ENCODE assay signal across 8 cellular contexts in genomic region chr11:17864478-17864941, GRCh38.
DNase-seq lines count a peak whose midpoint lies in the region; ATAC-seq and TF ChIP-seq lines count a peak whose summit lies in the region.

No MANE protein-coding gene starts in this region.

- no peaks in the 10 kb centered on the region for H3K79me2 ChIP-seq in SU-DHL-6 (ENCODE audit: insufficient read depth, low read length)

- TF ChIP-seq EP300 in tibial nerve (IDR thresholded peaks at IDR 0.05) (no peak), sigmoid colon (IDR thresholded peaks at IDR 0.05) (no peak)

- no peak for TF ChIP-seq POLR2A in tibial nerve (IDR thresholded peaks at IDR 0.05)
- TF ChIP-seq POLR2A in sigmoid colon (IDR thresholded peaks at IDR 0.05), result no peak

- no peaks in the 10 kb centered on the region for H3K36me3 ChIP-seq in SU-DHL-6 (ENCODE audit: low read length)
- H3K36me3 ChIP-seq in tibial nerve, result peaks cover 0 to 37% (median 0%) of the 10 kb centered on the region in 3 donors
- H3K36me3 ChIP-seq in sigmoid colon, result no peaks in the 10 kb centered on the region

- H2AFZ ChIP-seq in SU-DHL-6 (ENCODE audit: low read depth, low read length, severe bottlenecking), result no peak overlapping the region

- no peak overlapping the region for H3K4me3 ChIP-seq in SU-DHL-6 (ENCODE audit: insufficient read depth, low read length, poor library complexity, severe bottlenecking)
- H3K4me3 ChIP-seq in tibial nerve, result no peak overlapping the region
- no peak overlapping the region for H3K4me3 ChIP-seq in sigmoid colon

- 43 to 56% methylated on average over 3 of the region's 3 CpGs for WGBS in tibial nerve, 2 donors
- WGBS in sigmoid colon, 2 donors, result 29 to 43% methylated on average over 3 of the region's 3 CpGs

- H3K27ac Mint-ChIP-seq in Calu3 (ENCODE audit: unreplicated experiment), result no peak overlapping the region

- H3K27me3 ChIP-seq in SU-DHL-6 (ENCODE audit: low read length), result no peaks in the 10 kb centered on the region
- H3K27me3 ChIP-seq in tibial nerve, result no peaks in the 10 kb centered on the region
- H3K27me3 ChIP-seq in sigmoid colon, result no peaks in the 10 kb centered on the region

- no peaks in the 10 kb centered on the region for H3F3A ChIP-seq in SU-DHL-6 (ENCODE audit: insufficient read depth)

- H3K9me3 Mint-ChIP-seq in Calu3 (ENCODE audit: low read depth, unreplicated experiment), result peaks cover 5% of the 10 kb centered on the region

- H3K9ac ChIP-seq in SU-DHL-6 (ENCODE audit: low read length), result no peak overlapping the region

- no TSS peak for BruUV-seq in Calu3 (replicated peaks; lab: Mats Ljungman, UMichigan)

- no peaks in the 10 kb centered on the region for H3K9me2 ChIP-seq in SU-DHL-6 (replicated peaks; ENCODE audit: insufficient read depth, low read length)

- H3K4me1 ChIP-seq in tibial nerve, result no peaks in the 10 kb centered on the region
- H3K4me1 ChIP-seq in sigmoid colon, result no peaks in the 10 kb centered on the region

- intact Hi-C loops in Calu3 (cut with micrococcal nuclease; ENCODE audit: unreplicated experiment) (no loop called here), sigmoid colon (cut with DNase I) (no loop called here)

- peak; percentile 65 for ATAC-seq in GM21447 (IDR thresholded peaks at IDR 0.05; ENCODE audit: unreplicated experiment)

- H4K20me1 ChIP-seq in SU-DHL-6 (ENCODE audit: low read depth, low read length), result no peaks in the 10 kb centered on the region

- H3K9me3 ChIP-seq in SU-DHL-6 (ENCODE audit: insufficient read depth, low read length), result no peaks in the 10 kb centered on the region
- peaks cover 0 to 3% (median 0%) of the 10 kb centered on the region in 4 donors for H3K9me3 ChIP-seq in tibial nerve
- H3K9me3 ChIP-seq in sigmoid colon, result no peaks in the 10 kb centered on the region

- CTCF ChIA-PET in Calu3 (lab: Charles Lee), result interaction anchor here (0.8 to 1.5 kb wide), 3 partner anchors 10 to 130 kb away, joined by 3 to 6 read pairs (median 4); partner anchors contain the start of gene KCNC1

- H3K27me3 Mint-ChIP-seq in Calu3 (ENCODE audit: unreplicated experiment), result no peaks in the 10 kb centered on the region

- H3K27ac ChIP-seq in SU-DHL-6 (ENCODE audit: low read depth, low read length) (no peak overlapping the region), tibial nerve (no peak overlapping the region), sigmoid colon (no peak overlapping the region)

- DNase-seq in Calu3 (peak; percentile 51), left kidney (ENCODE audit: low read depth, low spot score) (peak; percentile 30), tibial nerve (ENCODE audit: low spot score in 2 of 2) (no peak), epidermal melanocyte (ENCODE audit: insufficient read length, low spot score) (no peak), globus pallidus (ENCODE audit: low spot score) (no peak), sigmoid colon (no peak)

- H3K36me3 Mint-ChIP-seq in Calu3 (ENCODE audit: insufficient read depth, unreplicated experiment), result no peaks in the 10 kb centered on the region

- H3K4me1 Mint-ChIP-seq in Calu3 (ENCODE audit: low read depth, unreplicated experiment), result no peaks in the 10 kb centered on the region

- peak; percentile 36 for TF ChIP-seq CTCF in Calu3 (IDR thresholded peaks at IDR 0.05; ENCODE audit: unreplicated experiment)
- TF ChIP-seq CTCF in SU-DHL-6 (IDR thresholded peaks at IDR 0.05; ENCODE audit: insufficient read depth, low read length, poor library complexity, severe bottlenecking), result peak; percentile 97
- TF ChIP-seq CTCF in tibial nerve (IDR thresholded peaks at IDR 0.05), result peak in 1 of 5 experiments; percentile 41
- TF ChIP-seq CTCF in sigmoid colon (IDR thresholded peaks at IDR 0.05), result no peak

- no peak overlapping the region for H3K4me2 ChIP-seq in SU-DHL-6 (ENCODE audit: low read depth, low read length, poor library complexity, severe bottlenecking)

- H3K4me3 Mint-ChIP-seq in Calu3 (ENCODE audit: low read depth, unreplicated experiment), result no peak overlapping the region

Comparison
In these comparisons a context has a peak if more than half of its experiments do, and no peak if none do; other contexts are left out.
1. DNase-seq: peak in Calu3 (single experiment) and left kidney (single experiment); none in tibial nerve (0 of 2), epidermal melanocyte (single experiment), globus pallidus (single experiment) and sigmoid colon (single experiment).
2. CTCF ChIP-seq: peak in Calu3 (single experiment) and SU-DHL-6 (single experiment); none in sigmoid colon (0 of 4).